In the genomic region with DNA sequence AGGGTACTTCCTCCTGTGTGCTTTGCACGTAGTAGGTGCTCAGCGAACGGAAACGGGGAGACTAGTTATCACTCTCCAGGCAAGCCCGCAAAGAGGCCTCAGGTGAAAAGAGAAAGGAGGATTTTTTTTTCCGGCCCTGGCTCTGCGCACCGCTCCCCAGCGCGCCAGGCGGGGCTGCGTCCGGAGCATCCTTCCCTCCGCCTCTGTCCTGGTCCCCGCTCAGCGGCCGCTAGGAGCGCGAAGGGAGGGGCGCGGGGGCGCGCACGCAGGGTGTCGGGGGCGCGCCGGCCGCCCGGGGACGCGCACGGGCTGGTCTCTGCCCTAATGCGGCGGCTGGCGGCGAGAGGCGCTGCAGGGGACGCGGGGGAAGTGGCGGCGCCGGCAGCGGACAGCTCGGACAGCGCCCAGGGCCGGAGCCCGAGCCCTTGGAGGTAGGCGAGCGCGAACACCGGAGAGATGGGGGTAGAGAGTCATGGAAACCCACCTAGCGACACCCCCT, we compare ENCODE assay signal across 8 cellular contexts. TPM values are rescaled to one million over a fixed set of nuclear protein-coding genes. Genes with fewer than 3 reads are reported as not detected.
A peak's percentile ranks its signal among the peaks of the same experiment; 100 is the strongest.
DNase-seq lines count a peak whose midpoint lies in the region; ATAC-seq, FAIRE-seq and TF ChIP-seq lines count a peak whose summit lies in the region.

No MANE protein-coding gene starts in this region.

- H3F3A ChIP-seq in neural cell (ENCODE audit: insufficient read depth, low read length, poor library complexity, severe bottlenecking): no peaks in the 10 kb centered on the region

- H3K9me3 ChIP-seq in neural cell (ENCODE audit: low read length) (no peaks in the 10 kb centered on the region), thyroid gland (no peaks in the 10 kb centered on the region)

- no peaks in the 10 kb centered on the region for H3K9me2 ChIP-seq in neural cell (ENCODE audit: insufficient read depth, low read length)

- H3K4me3 ChIP-seq in neural cell (ENCODE audit: low read length): peak overlapping the region; percentile 83
- H3K4me3 ChIP-seq in thyroid gland (replicated peaks in 1 of 3): peak overlapping the region in 1 of 3 donors; percentile 28

- TF ChIP-seq EP300 in neural cell (conservative IDR thresholded peaks at IDR 0.05; ENCODE audit: poor library complexity, severe bottlenecking): no peak

- H3K27me3 ChIP-seq in neural cell (ENCODE audit: insufficient read depth, low read depth, low read length) (peaks cover 3% of the 10 kb centered on the region), thyroid gland (no peaks in the 10 kb centered on the region)

- peaks cover 4% of the 10 kb centered on the region for H4K20me1 ChIP-seq in neural cell (ENCODE audit: insufficient read depth)

- peak overlapping the region; percentile 91 for H3K9ac ChIP-seq in neural cell (ENCODE audit: low read length)

- peak; percentile 59 for TF ChIP-seq RAD21 in neural cell (conservative IDR thresholded peaks at IDR 0.05)

- peak; percentile 70 for TF ChIP-seq CTCF in neural cell (IDR thresholded peaks at IDR 0.05; ENCODE audit: poor library complexity, severe bottlenecking)
- peak in 2 of 6 experiments; percentile 6 to 13 for TF ChIP-seq CTCF in thyroid gland (IDR thresholded peaks at IDR 0.05)

- TF ChIP-seq POLR2A in thyroid gland (IDR thresholded peaks at IDR 0.05): peak in 1 of 2 donors; percentile 28

- no peak for ATAC-seq in HG03139 (IDR thresholded peaks at IDR 0.05; ENCODE audit: unreplicated experiment)

- in situ Hi-C loops in G401 (cut with HindIII; ENCODE audit: low sequenced_read_pairs): no loop called here

- no peak overlapping the region for H2AFZ ChIP-seq in neural cell (ENCODE audit: low read depth, low read length)

- H3K27ac ChIP-seq in neural cell (ENCODE audit: low read length) (peak overlapping the region; percentile 68), thyroid gland (peak overlapping the region in 1 of 3 donors; percentile 7)

- H3K4me1 ChIP-seq in thyroid gland: peaks cover 0 to 2% of the 10 kb centered on the region in 2 donors

- peak overlapping the region; percentile 38 for H3K4me2 ChIP-seq in neural cell (ENCODE audit: low read length)

- H3K36me3 ChIP-seq in neural cell (ENCODE audit: insufficient read depth, low read length) (no peaks in the 10 kb centered on the region), thyroid gland (no peaks in the 10 kb centered on the region)

- no peak for FAIRE-seq in frontal cortex (lab: Jason Lieb, UNC)

- intact Hi-C loops in thyroid gland (cut with DNase I): no loop called here

- peaks cover 44% of the 10 kb centered on the region for H3K79me2 ChIP-seq in neural cell (replicated peaks; ENCODE audit: insufficient read depth, low read length)

- DNase-seq in G401 (ENCODE audit: low spot score) (peak; percentile 84), NCI-H2107 (lab: John Stamatoyannopoulos, UW) (peak; percentile 86), frontal cortex (ENCODE audit: low spot score in 2 of 2) (peak; percentile 87 to 88), thyroid gland (peak; percentile 27 to 33), SIG-M5 treated with dmso at 0.1 percent for 504 hours (lab: John Stamatoyannopoulos, UW; ENCODE audit: unreplicated experiment) (no peak)
- DNase-seq in activated T-cell treated with anti-CD3 and anti-CD28 coated beads, Interleukin-2, amount 50 U/mL, for 48 hours: peak; percentile 74 to 81

- 0 to 2% methylated on average over 11 to 28 of the region's 53 CpGs for WGBS in thyroid gland, 2 donors

TF ChIP-seq in neural cell, 6 proteins besides CTCF, POLR2A, EP300 and RAD21:
- peak; percentile 62 for TF ChIP-seq SMC3 (conservative IDR thresholded peaks at IDR 0.05; ENCODE audit: poor library complexity)
- peak; percentile 37 for TF ChIP-seq MXI1 (conservative IDR thresholded peaks at IDR 0.05; ENCODE audit: poor library complexity, severe bottlenecking)
- peak; percentile 87 for TF ChIP-seq TAF1 (IDR thresholded peaks at IDR 0.05; ENCODE audit: low read depth)
- no peak for TF ChIP-seq EZH2 (IDR thresholded peaks at IDR 0.05; ENCODE audit: borderline replicate concordance, insufficient read depth, low read length, poor library complexity, severe bottlenecking)
- TF ChIP-seq POLR2AphosphoS5 (IDR thresholded peaks at IDR 0.05): peak; percentile 92
- TF ChIP-seq, protein P1, sequence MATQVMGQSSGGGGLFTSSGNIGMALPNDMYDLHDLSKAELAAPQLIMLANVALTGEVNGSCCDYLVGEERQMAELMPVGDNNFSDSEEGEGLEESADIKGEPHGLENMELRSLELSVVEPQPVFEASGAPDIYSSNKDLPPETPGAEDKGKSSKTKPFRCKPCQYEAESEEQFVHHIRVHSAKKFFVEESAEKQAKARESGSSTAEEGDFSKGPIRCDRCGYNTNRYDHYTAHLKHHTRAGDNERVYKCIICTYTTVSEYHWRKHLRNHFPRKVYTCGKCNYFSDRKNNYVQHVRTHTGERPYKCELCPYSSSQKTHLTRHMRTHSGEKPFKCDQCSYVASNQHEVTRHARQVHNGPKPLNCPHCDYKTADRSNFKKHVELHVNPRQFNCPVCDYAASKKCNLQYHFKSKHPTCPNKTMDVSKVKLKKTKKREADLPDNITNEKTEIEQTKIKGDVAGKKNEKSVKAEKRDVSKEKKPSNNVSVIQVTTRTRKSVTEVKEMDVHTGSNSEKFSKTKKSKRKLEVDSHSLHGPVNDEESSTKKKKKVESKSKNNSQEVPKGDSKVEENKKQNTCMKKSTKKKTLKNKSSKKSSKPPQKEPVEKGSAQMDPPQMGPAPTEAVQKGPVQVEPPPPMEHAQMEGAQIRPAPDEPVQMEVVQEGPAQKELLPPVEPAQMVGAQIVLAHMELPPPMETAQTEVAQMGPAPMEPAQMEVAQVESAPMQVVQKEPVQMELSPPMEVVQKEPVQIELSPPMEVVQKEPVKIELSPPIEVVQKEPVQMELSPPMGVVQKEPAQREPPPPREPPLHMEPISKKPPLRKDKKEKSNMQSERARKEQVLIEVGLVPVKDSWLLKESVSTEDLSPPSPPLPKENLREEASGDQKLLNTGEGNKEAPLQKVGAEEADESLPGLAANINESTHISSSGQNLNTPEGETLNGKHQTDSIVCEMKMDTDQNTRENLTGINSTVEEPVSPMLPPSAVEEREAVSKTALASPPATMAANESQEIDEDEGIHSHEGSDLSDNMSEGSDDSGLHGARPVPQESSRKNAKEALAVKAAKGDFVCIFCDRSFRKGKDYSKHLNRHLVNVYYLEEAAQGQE (IDR thresholded peaks at IDR 0.05; ENCODE audit: borderline replicate concordance): peak; percentile 47

RNA-seq across cellular contexts. Expression of a gene that starts 42.3 kb away (rescaled TPM):
- not detected in 2 replicates for total RNA-seq in G401 (2014; rRNA removed; shearing (Covaris generic))
- total RNA-seq in frontal cortex (27.3 TPM), thyroid gland (1 to 10 TPM; 3.6 to 9.4 (median 3.9) TPM)
- polyA plus RNA-seq in neural cell: 23.9 and 34.1 TPM in 2 replicates
- 99.3 and 114 TPM in 2 replicates for polyA minus RNA-seq in neural cell
